In the genomic region with DNA sequence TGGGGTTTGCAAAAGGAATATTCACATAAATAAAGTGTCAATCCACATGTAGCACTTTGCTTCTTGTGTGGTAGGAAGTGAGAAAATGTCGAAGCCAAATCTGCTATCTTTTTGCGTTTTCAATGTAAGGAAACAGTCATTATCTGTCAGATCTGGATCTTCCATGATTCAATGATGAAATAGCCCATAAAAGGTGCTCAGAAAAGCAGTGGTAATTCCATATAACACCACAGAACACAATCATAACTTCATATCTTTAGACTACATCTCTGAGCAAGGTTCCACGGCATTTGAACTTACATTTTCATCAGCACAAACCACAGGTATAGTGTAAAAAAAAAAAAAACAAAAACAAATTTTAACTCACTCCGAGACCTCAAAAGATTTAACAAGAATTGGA, we compare ENCODE assay signal across 24 cellular contexts. TPM values are rescaled to one million over a fixed set of nuclear protein-coding genes. Genes with fewer than 3 reads are reported as not detected.
DNase-seq lines count a peak whose midpoint lies in the region; ATAC-seq and TF ChIP-seq lines count a peak whose summit lies in the region.
"Had no signal": no experiment of that assay in that cellular context is flagged by ENCODE, and none has a peak within 500 bp of the region (broad histone marks: within the 10 kb centered on the region; RNA-seq: fewer than 3 reads in every experiment).

No MANE protein-coding gene starts in this region.

- peak overlapping the region; percentile 85 for H3K27ac Mint-ChIP-seq in activated CD4-positive, alpha-beta T cell treated with anti-CD3 and anti-CD28 coated beads, Interleukin-2, amount 10 ng/mL, durations not matched to agents 24 days and 14 days
- H3K27ac Mint-ChIP-seq in CD8-positive, alpha-beta memory T cell = peak overlapping the region in 7 of 8 donors; percentile 2 to 65 (median 25)
- H3K27ac Mint-ChIP-seq in activated CD8-positive, alpha-beta T cell treated with anti-CD3 and anti-CD28 coated beads, Interleukin-2, amount 10 ng/mL, durations not matched to agents 7 days and 5 days = peak overlapping the region; percentile 31
- peak overlapping the region in 1 of 9 donors; percentile 44 for H3K27ac Mint-ChIP-seq in naive thymus-derived CD4-positive, alpha-beta T cell
- H3K27ac Mint-ChIP-seq: progenitor cell of endocrine pancreas had no signal

- no peaks in the 10 kb centered on the region for H3K9me3 ChIP-seq in CD8-positive, alpha-beta memory T cell (ENCODE audit: low read length)
- no peaks in the 10 kb centered on the region for H3K9me3 ChIP-seq in naive thymus-derived CD4-positive, alpha-beta T cell (ENCODE audit: control insufficient read depth in 2 of 3, low read length in 3 of 3)
- H3K9me3 ChIP-seq in gastroesophageal sphincter (no peaks in the 10 kb centered on the region), OCI-LY7 (ENCODE audit: low read length) (no peaks in the 10 kb centered on the region)
- H3K9me3 ChIP-seq: tibial nerve had no signal

- H4K20me1 ChIP-seq in OCI-LY7 (ENCODE audit: insufficient read depth, low read length) = no peaks in the 10 kb centered on the region

- TF ChIP-seq CTCF in gastroesophageal sphincter (IDR thresholded peaks at IDR 0.05) (no peak), OCI-LY7 (conservative IDR thresholded peaks at IDR 0.05; ENCODE audit: low read length) (no peak), foreskin fibroblast (IDR thresholded peaks at IDR 0.05; ENCODE audit: low read depth, low read length) (no peak)

- no peak overlapping the region for H2AFZ ChIP-seq in OCI-LY7 (ENCODE audit: low read length)
- H2AFZ ChIP-seq: PC-9 had no signal

- peak; percentile 65 for DNase-seq in activated CD4-positive, alpha-beta T cell treated with anti-CD3 and anti-CD28 coated beads, Interleukin-2, amount 10 ng/mL, durations not matched to agents 24 days and 14 days
- no peak for DNase-seq in activated CD4-positive, alpha-beta T cell treated with anti-CD3 and anti-CD28 coated beads, Interleukin-2, amount 50 U/mL, for 48 hours
- peak in 1 of 5 donors; percentile 47 for DNase-seq in CD8-positive, alpha-beta memory T cell
- no peak for DNase-seq in activated CD8-positive, alpha-beta T cell treated with anti-CD3 and anti-CD28 coated beads, Interleukin-2, amount 10 ng/mL, durations not matched to agents 7 days and 5 days
- DNase-seq in naive thymus-derived CD4-positive, alpha-beta T cell = no peak
- DNase-seq in OCI-LY7 (ENCODE audit: low spot score) (no peak), foreskin fibroblast (no peak)
- DNase-seq: activated CD8-positive, alpha-beta memory T cell treated with anti-CD3 and anti-CD28 coated beads, Interleukin-2, amount 50 U/mL, for 4 hours; activated naive CD4-positive, alpha-beta T cell treated with anti-CD3 and anti-CD28 coated beads, Interleukin-2, amount 50 U/mL, for 16 hours; COR-L47; DMS79; GF-D8; head of caudate nucleus; kidney glomerular epithelial cell; NCI-H146; PC-9; SIG-M5; SW 1271 had no signal

- H3K9me3 Mint-ChIP-seq in activated CD4-positive, alpha-beta T cell treated with anti-CD3 and anti-CD28 coated beads, Interleukin-2, amount 10 ng/mL, durations not matched to agents 24 days and 14 days = peaks cover 10% of the 10 kb centered on the region
- no peaks in the 10 kb centered on the region for H3K9me3 Mint-ChIP-seq in CD8-positive, alpha-beta memory T cell
- no peaks in the 10 kb centered on the region for H3K9me3 Mint-ChIP-seq in activated CD8-positive, alpha-beta T cell treated with anti-CD3 and anti-CD28 coated beads, Interleukin-2, amount 10 ng/mL, durations not matched to agents 7 days and 5 days (ENCODE audit: insufficient read depth)
- H3K9me3 Mint-ChIP-seq in naive thymus-derived CD4-positive, alpha-beta T cell = no peaks in the 10 kb centered on the region

- 53 to 69% methylated on average over 3 to 4 of the region's 4 CpGs for WGBS in gastroesophageal sphincter (ENCODE audit: low coverage in 1 of 2), 2 donors

- peak overlapping the region; percentile 52 for H3K4me3 Mint-ChIP-seq in activated CD4-positive, alpha-beta T cell treated with anti-CD3 and anti-CD28 coated beads, Interleukin-2, amount 10 ng/mL, durations not matched to agents 24 days and 14 days
- peak overlapping the region; percentile 16 to 73 (median 56) for H3K4me3 Mint-ChIP-seq in CD8-positive, alpha-beta memory T cell
- H3K4me3 Mint-ChIP-seq in activated CD8-positive, alpha-beta T cell treated with anti-CD3 and anti-CD28 coated beads, Interleukin-2, amount 10 ng/mL, durations not matched to agents 7 days and 5 days = no peak overlapping the region
- peak overlapping the region in 1 of 10 donors; percentile 44 for H3K4me3 Mint-ChIP-seq in naive thymus-derived CD4-positive, alpha-beta T cell

- ATAC-seq in activated CD8-positive, alpha-beta T cell treated with anti-CD3 and anti-CD28 coated beads, Interleukin-2, amount 10 ng/mL, durations not matched to agents 7 days and 5 days = peak; percentile 45
- peak; percentile 60 for ATAC-seq in naive thymus-derived CD4-positive, alpha-beta T cell
- ATAC-seq in gastroesophageal sphincter = no peak
- ATAC-seq: sciatic nerve had no signal

- no peak for TF ChIP-seq POLR2A in gastroesophageal sphincter (IDR thresholded peaks at IDR 0.05)

- CTCF ChIA-PET in CD8-positive, alpha-beta memory T cell (lab: Charles Lee) = no interaction called here
- CTCF ChIA-PET in activated CD8-positive, alpha-beta T cell treated with anti-CD3 and anti-CD28 coated beads, Interleukin-2, amount 10 ng/mL, durations not matched to agents 7 days and 5 days (lab: Charles Lee) = no interaction called here
- CTCF ChIA-PET in naive thymus-derived CD4-positive, alpha-beta T cell (lab: Charles Lee) = no interaction called here
- CTCF ChIA-PET in OCI-LY7 (lab: Charles Lee; ENCODE audit: unreplicated experiment) = no interaction called here

- H3K36me3 ChIP-seq in CD8-positive, alpha-beta memory T cell (ENCODE audit: insufficient read depth, low read length) = no peaks in the 10 kb centered on the region
- H3K36me3 ChIP-seq in naive thymus-derived CD4-positive, alpha-beta T cell (ENCODE audit: control insufficient read depth in 2 of 3, insufficient read depth in 3 of 3, low read length in 3 of 3) = no peaks in the 10 kb centered on the region
- H3K36me3 ChIP-seq in gastroesophageal sphincter (no peaks in the 10 kb centered on the region), OCI-LY7 (ENCODE audit: insufficient read depth, low read length) (no peaks in the 10 kb centered on the region)
- H3K36me3 ChIP-seq: tibial nerve had no signal

- BruUV-seq in OCI-LY7 (replicated peaks; lab: Mats Ljungman, UMichigan) = no TSS peak

- H3K4me1 ChIP-seq in CD8-positive, alpha-beta memory T cell (ENCODE audit: insufficient read depth, low read length) = peaks cover 23% of the 10 kb centered on the region
- peaks cover 0 to 48% of the 10 kb centered on the region in 2 donors for H3K4me1 ChIP-seq in naive thymus-derived CD4-positive, alpha-beta T cell (ENCODE audit: control insufficient read depth in 2 of 2, insufficient read depth in 2 of 2, low read length in 2 of 2)
- peaks cover 0 to 7% (median 0%) of the 10 kb centered on the region in 3 donors for H3K4me1 ChIP-seq in gastroesophageal sphincter
- peaks cover 20% of the 10 kb centered on the region for H3K4me1 ChIP-seq in OCI-LY7 (ENCODE audit: insufficient read depth, low read length, poor library complexity, severe bottlenecking)

- no peak overlapping the region for H3K27ac ChIP-seq in CD8-positive, alpha-beta memory T cell (ENCODE audit: low read depth, low read length)
- H3K27ac ChIP-seq in naive thymus-derived CD4-positive, alpha-beta T cell (ENCODE audit: low read depth, low read length) = no peak overlapping the region
- H3K27ac ChIP-seq in gastroesophageal sphincter = no peak overlapping the region
- no peak overlapping the region for H3K27ac ChIP-seq in OCI-LY7 (ENCODE audit: low read depth, low read length, poor library complexity, severe bottlenecking)
- H3K27ac ChIP-seq: KMS-11, PC-9, tibial nerve had no signal

- no peaks in the 10 kb centered on the region for H3K9me2 ChIP-seq in OCI-LY7 (ENCODE audit: insufficient read depth, low read length)

- peaks cover 1% of the 10 kb centered on the region for H3K27me3 Mint-ChIP-seq in activated CD4-positive, alpha-beta T cell treated with anti-CD3 and anti-CD28 coated beads, Interleukin-2, amount 10 ng/mL, durations not matched to agents 24 days and 14 days
- no peaks in the 10 kb centered on the region for H3K27me3 Mint-ChIP-seq in CD8-positive, alpha-beta memory T cell
- peaks cover 2% of the 10 kb centered on the region for H3K27me3 Mint-ChIP-seq in activated CD8-positive, alpha-beta T cell treated with anti-CD3 and anti-CD28 coated beads, Interleukin-2, amount 10 ng/mL, durations not matched to agents 7 days and 5 days (ENCODE audit: low read depth)
- peaks cover 0 to 18% (median 13%) of the 10 kb centered on the region in 5 donors for H3K27me3 Mint-ChIP-seq in naive thymus-derived CD4-positive, alpha-beta T cell
- H3K27me3 Mint-ChIP-seq: progenitor cell of endocrine pancreas had no signal

- no peaks in the 10 kb centered on the region for H3K79me2 ChIP-seq in OCI-LY7 (ENCODE audit: insufficient read depth, low read depth, low read length)

- peaks cover 65% of the 10 kb centered on the region for H3K4me1 Mint-ChIP-seq in activated CD4-positive, alpha-beta T cell treated with anti-CD3 and anti-CD28 coated beads, Interleukin-2, amount 10 ng/mL, durations not matched to agents 24 days and 14 days
- peaks cover 57 to 67% (median 65%) of the 10 kb centered on the region in 3 donors for H3K4me1 Mint-ChIP-seq in CD8-positive, alpha-beta memory T cell
- H3K4me1 Mint-ChIP-seq in activated CD8-positive, alpha-beta T cell treated with anti-CD3 and anti-CD28 coated beads, Interleukin-2, amount 10 ng/mL, durations not matched to agents 7 days and 5 days (ENCODE audit: low read depth) = peaks cover 67% of the 10 kb centered on the region
- H3K4me1 Mint-ChIP-seq in naive thymus-derived CD4-positive, alpha-beta T cell = peaks cover 13 to 72% (median 19%) of the 10 kb centered on the region in 7 donors

- intact Hi-C loops in activated CD4-positive, alpha-beta T cell treated with anti-CD3 and anti-CD28 coated beads, Interleukin-2, amount 10 ng/mL, durations not matched to agents 24 days and 14 days (cut with micrococcal nuclease) = loop anchor here (1.0 to 10.0 kb wide), 14 partner anchors 40 to 954 kb away; partner anchors contain the start of genes ARID5B, EGR2 and RTKN2
- intact Hi-C loops in naive thymus-derived CD4-positive, alpha-beta T cell (cut with micrococcal nuclease) = loop anchor here in 1 of 2 donors (1.0 to 5.0 kb wide), 5 partner anchors 39 to 673 kb away; no protein-coding TSS in a partner anchor
- intact Hi-C loops in OCI-LY7 (cut with micrococcal nuclease; ENCODE audit: unreplicated experiment) = no loop called here

- POLR2A ChIA-PET in CD8-positive, alpha-beta memory T cell (lab: Charles Lee) = no interaction called here
- POLR2A ChIA-PET in activated CD8-positive, alpha-beta T cell treated with anti-CD3 and anti-CD28 coated beads, Interleukin-2, amount 10 ng/mL, durations not matched to agents 7 days and 5 days (lab: Charles Lee) = interaction anchor here (0.9 kb wide), 1 partner anchor 237 kb away, joined by 5 read pairs; no protein-coding TSS in a partner anchor
- POLR2A ChIA-PET in naive thymus-derived CD4-positive, alpha-beta T cell (lab: Charles Lee) = no interaction called here
- POLR2A ChIA-PET in OCI-LY7 (lab: Charles Lee) = interaction anchor here (0.5 kb wide), 1 partner anchor 130 kb away, joined by 3 read pairs; no protein-coding TSS in a partner anchor

- H3K4me3 ChIP-seq in CD8-positive, alpha-beta memory T cell (ENCODE audit: low read length) = no peak overlapping the region
- H3K4me3 ChIP-seq in naive thymus-derived CD4-positive, alpha-beta T cell (ENCODE audit: low read length) = no peak overlapping the region
- H3K4me3 ChIP-seq in gastroesophageal sphincter = no peak overlapping the region
- no peak overlapping the region for H3K4me3 ChIP-seq in OCI-LY7 (ENCODE audit: low read depth, low read length, poor library complexity, severe bottlenecking)
- no peak overlapping the region for H3K4me3 ChIP-seq in foreskin fibroblast (ENCODE audit: low read depth in 1 of 2, low read length in 2 of 2)
- H3K4me3 ChIP-seq: lung, PC-9, tibial nerve had no signal

- H3K27me3 ChIP-seq in CD8-positive, alpha-beta memory T cell (ENCODE audit: insufficient read depth, low read length, poor library complexity, severe bottlenecking) = no peaks in the 10 kb centered on the region
- no peaks in the 10 kb centered on the region for H3K27me3 ChIP-seq in naive thymus-derived CD4-positive, alpha-beta T cell (ENCODE audit: control insufficient read depth in 2 of 2, insufficient read depth in 2 of 2, low read length in 2 of 2)
- no peaks in the 10 kb centered on the region for H3K27me3 ChIP-seq in gastroesophageal sphincter
- H3K27me3 ChIP-seq: tibial nerve had no signal

- H3K4me2 ChIP-seq in OCI-LY7 (ENCODE audit: low read length) = no peak overlapping the region
- H3K4me2 ChIP-seq: KMS-11, PC-9 had no signal

- no peak for TF ChIP-seq EP300 in gastroesophageal sphincter (IDR thresholded peaks at IDR 0.05)

- peaks cover 2% of the 10 kb centered on the region for H3K36me3 Mint-ChIP-seq in activated CD4-positive, alpha-beta T cell treated with anti-CD3 and anti-CD28 coated beads, Interleukin-2, amount 10 ng/mL, durations not matched to agents 24 days and 14 days (ENCODE audit: low read depth)
- H3K36me3 Mint-ChIP-seq in CD8-positive, alpha-beta memory T cell = no peaks in the 10 kb centered on the region
- no peaks in the 10 kb centered on the region for H3K36me3 Mint-ChIP-seq in activated CD8-positive, alpha-beta T cell treated with anti-CD3 and anti-CD28 coated beads, Interleukin-2, amount 10 ng/mL, durations not matched to agents 7 days and 5 days (ENCODE audit: low read depth)
- H3K36me3 Mint-ChIP-seq in naive thymus-derived CD4-positive, alpha-beta T cell = peaks cover 0 to 3% (median 0%) of the 10 kb centered on the region in 5 donors

RNA-seq across cellular contexts. Expression of gene EGR2, which starts 39.9 kb away (rescaled TPM):
- 178 and 201 TPM in 2 replicates for total RNA-seq in activated CD4-positive, alpha-beta T cell treated with anti-CD3 and anti-CD28 coated beads, Interleukin-2, amount 10 ng/mL, durations not matched to agents 24 days and 14 days
- total RNA-seq in CD8-positive, alpha-beta memory T cell = 10 to 100 TPM; 87.8 to 89.9 TPM
- not detected for polyA plus RNA-seq in CD8-positive, alpha-beta memory T cell
- total RNA-seq in activated CD8-positive, alpha-beta T cell treated with anti-CD3 and anti-CD28 coated beads, Interleukin-2, amount 10 ng/mL, durations not matched to agents 7 days and 5 days = 1 to 10 TPM in 1 of 2 experiments, under 1 TPM in 1; 0.50 to 1.3 TPM
- total RNA-seq in naive thymus-derived CD4-positive, alpha-beta T cell = 10 to 100 TPM in 2 of 5 experiments, 1 to 10 TPM in 1, under 1 TPM in 2; 0.46 to 14.2 (median 2.7) TPM
- under 1 TPM in 1 of 2 donors, not detected in 1; 0.15 TPM for polyA plus RNA-seq in naive thymus-derived CD4-positive, alpha-beta T cell
- 1 to 10 TPM in 2 of 4 donors, under 1 TPM in 2; 0.52 to 1.3 (median 1.1) TPM for total RNA-seq in gastroesophageal sphincter
- 0.08 TPM in 1 of 2 replicates, not detected in the other for total RNA-seq in OCI-LY7 (2014; rRNA removed; shearing (Covaris generic))
- 0.19 and 0.30 TPM in 2 replicates for total RNA-seq in OCI-LY7 (2022)

RNA-seq across cellular contexts. Expression of gene ADO, which starts 51.5 kb away (rescaled TPM):
- 43.6 and 43.8 TPM in 2 replicates for total RNA-seq in activated CD4-positive, alpha-beta T cell treated with anti-CD3 and anti-CD28 coated beads, Interleukin-2, amount 10 ng/mL, durations not matched to agents 24 days and 14 days
- total RNA-seq in CD8-positive, alpha-beta memory T cell = 10 to 100 TPM; 38.4 to 39.4 TPM
- 2.8 TPM for polyA plus RNA-seq in CD8-positive, alpha-beta memory T cell
- 10 to 100 TPM; 22.2 to 22.6 TPM for total RNA-seq in activated CD8-positive, alpha-beta T cell treated with anti-CD3 and anti-CD28 coated beads, Interleukin-2, amount 10 ng/mL, durations not matched to agents 7 days and 5 days
- 10 to 100 TPM in 4 of 5 experiments, 1 to 10 TPM in 1; 9.8 to 21.3 (median 15.6) TPM for total RNA-seq in naive thymus-derived CD4-positive, alpha-beta T cell
- 1 to 10 TPM; 2.0 to 2.3 TPM for polyA plus RNA-seq in naive thymus-derived CD4-positive, alpha-beta T cell
- total RNA-seq in gastroesophageal sphincter (10 to 100 TPM; 20.2 to 28.9 (median 22.5) TPM), OCI-LY7 (2022) (30.3 and 33.9 TPM in 2 replicates)
- 33.1 and 43.1 TPM in 2 replicates for total RNA-seq in OCI-LY7 (2014; rRNA removed; shearing (Covaris generic))

Comparison
In these comparisons a context has a peak if more than half of its experiments do, and no peak if none do; other contexts are left out.
1. RNA of gene EGR2, which starts 39.9 kb away (total RNA-seq): 178 to 201 TPM in activated CD4-positive, alpha-beta T cell treated with anti-CD3 and anti-CD28 coated beads, Interleukin-2, amount 10 ng/mL, durations not matched to agents 24 days and 14 days and 87.8 to 89.9 TPM in CD8-positive, alpha-beta memory T cell; 0.46 to 14.2 TPM in naive thymus-derived CD4-positive, alpha-beta T cell, 0.50 to 1.3 TPM in activated CD8-positive, alpha-beta T cell treated with anti-CD3 and anti-CD28 coated beads, Interleukin-2, amount 10 ng/mL, durations not matched to agents 7 days and 5 days, 0.52 to 1.3 TPM in gastroesophageal sphincter and 0.08 to 0.30 TPM in OCI-LY7; every median in the first group is over 4 times any median in the second.
2. POLR2A ChIA-PET loops: an anchor here in activated CD8-positive, alpha-beta T cell treated with anti-CD3 and anti-CD28 coated beads, Interleukin-2, amount 10 ng/mL, durations not matched to agents 7 days and 5 days (0.9 kb wide) and OCI-LY7 (0.5 kb wide); none called in CD8-positive, alpha-beta memory T cell and naive thymus-derived CD4-positive, alpha-beta T cell.